Comparison of ENCODE assay signal across 26 cellular contexts in the genomic region with DNA sequence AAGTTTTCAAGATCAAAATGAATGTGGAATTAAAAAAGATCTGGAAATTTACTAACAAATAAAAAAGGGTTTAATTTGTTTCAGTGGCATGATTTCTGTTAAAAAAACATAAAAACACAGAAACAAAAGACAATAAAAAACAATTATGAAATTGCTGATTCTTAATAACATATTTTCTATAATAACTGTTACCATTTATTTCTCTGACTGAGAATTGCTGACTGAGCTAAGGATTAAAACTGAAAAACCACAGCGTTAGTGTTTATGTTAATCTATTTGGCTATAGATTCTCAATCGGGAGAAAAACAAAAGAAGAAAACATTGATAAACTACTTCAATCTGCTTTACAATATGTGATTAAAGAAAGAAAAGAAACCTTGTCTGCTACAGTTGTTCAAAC.
"Had no signal": no experiment of that assay in that cellular context is flagged by ENCODE, and none has a peak within 500 bp of the region (broad histone marks: within the 10 kb centered on the region; RNA-seq: fewer than 3 reads in every experiment).

No MANE protein-coding gene starts in this region.

- H3K27ac ChIP-seq: KMS-11, WERI-Rb-1 had no signal

- ATAC-seq: activated CD8-positive, alpha-beta memory T cell treated with anti-CD3 and anti-CD28 coated beads, Interleukin-2, amount 10 ng/mL, durations not matched to agents 7 days and 5 days; activated naive CD8-positive, alpha-beta T cell treated with anti-CD3 and anti-CD28 coated beads, Interleukin-2, amount 50 U/mL, for 24 hours; Panc1 had no signal

- DNase-seq: activated CD4-positive, alpha-beta memory T cell treated with anti-CD3 and anti-CD28 coated beads, Interleukin-2, amount 10 ng/mL, durations not matched to agents 7 days and 5 days; activated CD4-positive, alpha-beta T cell treated with anti-CD3 and anti-CD28 coated beads for 1 hour; activated CD4-positive, alpha-beta T cell treated with anti-CD3 and anti-CD28 coated beads for 48 hours; activated CD4-positive, CD25-positive, alpha-beta regulatory T cell; activated CD8-positive, alpha-beta memory T cell treated with anti-CD3 and anti-CD28 coated beads for 24 hours; activated CD8-positive, alpha-beta memory T cell treated with anti-CD3 and anti-CD28 coated beads, Interleukin-2, amount 10 ng/mL, durations not matched to agents 7 days and 5 days; activated CD8-positive, alpha-beta memory T cell treated with anti-CD3 and anti-CD28 coated beads, Interleukin-2, amount 50 U/mL, for 48 hours; activated effector memory CD4-positive, alpha-beta T cell treated with Interleukin-2 at 50 U/mL for 16 hours; activated naive CD4-positive, alpha-beta T cell treated with anti-CD3 and anti-CD28 coated beads, Interleukin-2, amount 10 ng/mL, durations not matched to agents 7 days and 5 days; activated naive CD8-positive, alpha-beta T cell treated with anti-CD3 and anti-CD28 coated beads, Interleukin-2, amount 50 U/mL, for 24 hours; activated T-cell treated with anti-CD3 and anti-CD28 coated beads, Interleukin-2, amount 50 U/mL, for 48 hours; central memory CD4-positive, alpha-beta T cell; MM.1S; MV-4-11; NCI-H524 treated with DMSO at 0.1 percent for 48 hours; NK-92 treated with Interleukin-12 subunit alpha and Interleukin-12 subunit beta, amount 100 ng/mL, for 24 hours; OCI-M1; RPMI8226; SIG-M5; SW 1271; T-helper 1 cell; T-helper 2 cell; T-helper 9 cell; WERI-Rb-1 had no signal

- H3K9ac ChIP-seq: KMS-11 had no signal

- H3K36me3 ChIP-seq: WERI-Rb-1 had no signal

- H3K4me2 ChIP-seq: KMS-11 had no signal
